1 cellular context compared by ENCODE assay signal in the genomic region with DNA sequence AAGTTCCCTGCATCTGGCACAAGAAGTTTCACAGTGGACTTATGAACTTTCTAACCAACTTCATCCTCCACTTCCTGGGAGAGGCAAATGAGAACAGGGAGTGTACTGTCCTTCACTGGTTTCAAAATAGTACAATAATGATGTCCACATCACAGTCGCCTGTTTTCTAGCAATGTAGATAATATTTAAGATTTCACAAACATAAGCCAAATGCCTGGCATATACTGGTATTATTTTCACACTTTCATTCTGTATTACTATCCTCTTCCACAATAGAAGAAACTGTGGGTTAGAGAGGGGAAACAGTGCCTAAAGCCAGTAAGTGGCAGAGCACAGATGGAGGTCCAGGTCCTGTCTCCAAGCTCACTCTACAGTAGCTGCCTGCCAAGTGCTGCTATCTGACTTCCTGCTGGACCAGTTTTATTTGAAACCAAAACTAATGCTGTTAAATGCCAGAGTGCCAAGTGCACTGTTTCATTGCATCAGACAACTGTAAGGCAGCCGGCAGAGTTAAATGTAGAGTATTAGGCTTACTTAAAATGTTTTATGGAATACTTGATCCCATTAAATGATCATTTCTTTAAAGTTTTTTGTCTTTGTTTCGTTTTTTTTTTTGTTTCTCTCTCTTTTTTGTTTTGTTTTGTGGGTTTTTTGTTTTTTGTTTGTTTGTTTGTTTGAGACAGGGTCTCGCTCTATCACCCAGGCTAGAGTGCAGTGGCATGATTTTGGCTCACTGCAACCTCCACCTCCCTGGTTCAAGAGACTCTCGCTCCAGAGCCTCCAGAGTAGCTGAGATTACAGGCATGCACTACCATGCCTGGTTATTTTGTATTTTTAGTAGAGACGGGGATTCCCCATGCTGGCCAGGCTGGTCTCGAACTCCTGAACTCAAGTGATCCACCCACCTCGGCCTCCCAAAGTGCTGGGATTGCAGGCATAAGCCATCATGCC.
TF ChIP-seq lines count a peak whose summit lies in the region.

No MANE protein-coding gene starts in this region.

TF ChIP-seq in HEK293, 187 proteins besides CTCF, POLR2A, EP300 and RAD21 (continued from another document):
- TF ChIP-seq ZSCAN18 (tag by site-specific recombination; IDR thresholded peaks at IDR 0.05) (no peak), ZNF266 (tag by site-specific recombination; IDR thresholded peaks at IDR 0.05; ENCODE audit: low read depth) (no peak), ZNF18 (tag by site-specific recombination; IDR thresholded peaks at IDR 0.05) (no peak), SETDB1 (IDR thresholded peaks at IDR 0.05; ENCODE audit: insufficient read length, low read length) (no peak), ZNF660 (tag by site-specific recombination; IDR thresholded peaks at IDR 0.05) (0 out of 2 replicates have a peak, but pooled peaks have one; percentile 19), ZNF239 (tag by site-specific recombination; IDR thresholded peaks at IDR 0.05) (no peak), ZNF561 (tag by site-specific recombination; IDR thresholded peaks at IDR 0.05; ENCODE audit: borderline replicate concordance) (no peak), HOXD13 (CRISPR knock-in tag; IDR thresholded peaks at IDR 0.05; ENCODE audit: borderline replicate concordance) (no peak), FEZF1 (tag by site-specific recombination; IDR thresholded peaks at IDR 0.05) (peak; percentile 92), ZNF600 (tag by site-specific recombination; IDR thresholded peaks at IDR 0.05) (no peak), SCRT2 (tag by site-specific recombination; IDR thresholded peaks at IDR 0.05) (no peak), ZNF843 (tag by site-specific recombination; IDR thresholded peaks at IDR 0.05) (no peak), ZBTB6 (tag by site-specific recombination; IDR thresholded peaks at IDR 0.05) (peak; percentile 69), ZNF335 (tag by site-specific recombination; conservative IDR thresholded peaks at IDR 0.05) (peak; percentile 50; the same call in 1 of the 2 replicates), SP2 (tag by site-specific recombination; IDR thresholded peaks at IDR 0.05) (no peak), ZNF555 (tag by site-specific recombination; conservative IDR thresholded peaks at IDR 0.05) (no peak), ZBTB17 (tag by site-specific recombination; IDR thresholded peaks at IDR 0.05) (peak; percentile 67), ZNF791 (tag by site-specific recombination; IDR thresholded peaks at IDR 0.05) (no peak)
- TF ChIP-seq, protein P1, sequence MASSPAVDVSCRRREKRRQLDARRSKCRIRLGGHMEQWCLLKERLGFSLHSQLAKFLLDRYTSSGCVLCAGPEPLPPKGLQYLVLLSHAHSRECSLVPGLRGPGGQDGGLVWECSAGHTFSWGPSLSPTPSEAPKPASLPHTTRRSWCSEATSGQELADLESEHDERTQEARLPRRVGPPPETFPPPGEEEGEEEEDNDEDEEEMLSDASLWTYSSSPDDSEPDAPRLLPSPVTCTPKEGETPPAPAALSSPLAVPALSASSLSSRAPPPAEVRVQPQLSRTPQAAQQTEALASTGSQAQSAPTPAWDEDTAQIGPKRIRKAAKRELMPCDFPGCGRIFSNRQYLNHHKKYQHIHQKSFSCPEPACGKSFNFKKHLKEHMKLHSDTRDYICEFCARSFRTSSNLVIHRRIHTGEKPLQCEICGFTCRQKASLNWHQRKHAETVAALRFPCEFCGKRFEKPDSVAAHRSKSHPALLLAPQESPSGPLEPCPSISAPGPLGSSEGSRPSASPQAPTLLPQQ (tag by site-specific recombination; IDR thresholded peaks at IDR 0.05): 0 out of 2 replicates have a peak, but pooled peaks have one; percentile 12
- TF ChIP-seq, protein P2, sequence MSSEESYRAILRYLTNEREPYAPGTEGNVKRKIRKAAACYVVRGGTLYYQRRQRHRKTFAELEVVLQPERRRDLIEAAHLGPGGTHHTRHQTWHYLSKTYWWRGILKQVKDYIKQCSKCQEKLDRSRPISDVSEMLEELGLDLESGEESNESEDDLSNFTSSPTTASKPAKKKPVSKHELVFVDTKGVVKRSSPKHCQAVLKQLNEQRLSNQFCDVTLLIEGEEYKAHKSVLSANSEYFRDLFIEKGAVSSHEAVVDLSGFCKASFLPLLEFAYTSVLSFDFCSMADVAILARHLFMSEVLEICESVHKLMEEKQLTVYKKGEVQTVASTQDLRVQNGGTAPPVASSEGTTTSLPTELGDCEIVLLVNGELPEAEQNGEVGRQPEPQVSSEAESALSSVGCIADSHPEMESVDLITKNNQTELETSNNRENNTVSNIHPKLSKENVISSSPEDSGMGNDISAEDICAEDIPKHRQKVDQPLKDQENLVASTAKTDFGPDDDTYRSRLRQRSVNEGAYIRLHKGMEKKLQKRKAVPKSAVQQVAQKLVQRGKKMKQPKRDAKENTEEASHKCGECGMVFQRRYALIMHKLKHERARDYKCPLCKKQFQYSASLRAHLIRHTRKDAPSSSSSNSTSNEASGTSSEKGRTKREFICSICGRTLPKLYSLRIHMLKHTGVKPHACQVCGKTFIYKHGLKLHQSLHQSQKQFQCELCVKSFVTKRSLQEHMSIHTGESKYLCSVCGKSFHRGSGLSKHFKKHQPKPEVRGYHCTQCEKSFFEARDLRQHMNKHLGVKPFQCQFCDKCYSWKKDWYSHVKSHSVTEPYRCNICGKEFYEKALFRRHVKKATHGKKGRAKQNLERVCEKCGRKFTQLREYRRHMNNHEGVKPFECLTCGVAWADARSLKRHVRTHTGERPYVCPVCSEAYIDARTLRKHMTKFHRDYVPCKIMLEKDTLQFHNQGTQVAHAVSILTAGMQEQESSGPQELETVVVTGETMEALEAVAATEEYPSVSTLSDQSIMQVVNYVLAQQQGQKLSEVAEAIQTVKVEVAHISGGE (tag by site-specific recombination; conservative IDR thresholded peaks at IDR 0.05; ENCODE audit: low read depth): no peak
- TF ChIP-seq, protein P3, sequence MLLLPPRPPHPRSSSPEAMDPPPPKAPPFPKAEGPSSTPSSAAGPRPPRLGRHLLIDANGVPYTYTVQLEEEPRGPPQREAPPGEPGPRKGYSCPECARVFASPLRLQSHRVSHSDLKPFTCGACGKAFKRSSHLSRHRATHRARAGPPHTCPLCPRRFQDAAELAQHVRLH (tag by site-specific recombination; IDR thresholded peaks at IDR 0.05): 0 out of 2 replicates have a peak, but pooled peaks have one; percentile 20
- TF ChIP-seq, protein P4, sequence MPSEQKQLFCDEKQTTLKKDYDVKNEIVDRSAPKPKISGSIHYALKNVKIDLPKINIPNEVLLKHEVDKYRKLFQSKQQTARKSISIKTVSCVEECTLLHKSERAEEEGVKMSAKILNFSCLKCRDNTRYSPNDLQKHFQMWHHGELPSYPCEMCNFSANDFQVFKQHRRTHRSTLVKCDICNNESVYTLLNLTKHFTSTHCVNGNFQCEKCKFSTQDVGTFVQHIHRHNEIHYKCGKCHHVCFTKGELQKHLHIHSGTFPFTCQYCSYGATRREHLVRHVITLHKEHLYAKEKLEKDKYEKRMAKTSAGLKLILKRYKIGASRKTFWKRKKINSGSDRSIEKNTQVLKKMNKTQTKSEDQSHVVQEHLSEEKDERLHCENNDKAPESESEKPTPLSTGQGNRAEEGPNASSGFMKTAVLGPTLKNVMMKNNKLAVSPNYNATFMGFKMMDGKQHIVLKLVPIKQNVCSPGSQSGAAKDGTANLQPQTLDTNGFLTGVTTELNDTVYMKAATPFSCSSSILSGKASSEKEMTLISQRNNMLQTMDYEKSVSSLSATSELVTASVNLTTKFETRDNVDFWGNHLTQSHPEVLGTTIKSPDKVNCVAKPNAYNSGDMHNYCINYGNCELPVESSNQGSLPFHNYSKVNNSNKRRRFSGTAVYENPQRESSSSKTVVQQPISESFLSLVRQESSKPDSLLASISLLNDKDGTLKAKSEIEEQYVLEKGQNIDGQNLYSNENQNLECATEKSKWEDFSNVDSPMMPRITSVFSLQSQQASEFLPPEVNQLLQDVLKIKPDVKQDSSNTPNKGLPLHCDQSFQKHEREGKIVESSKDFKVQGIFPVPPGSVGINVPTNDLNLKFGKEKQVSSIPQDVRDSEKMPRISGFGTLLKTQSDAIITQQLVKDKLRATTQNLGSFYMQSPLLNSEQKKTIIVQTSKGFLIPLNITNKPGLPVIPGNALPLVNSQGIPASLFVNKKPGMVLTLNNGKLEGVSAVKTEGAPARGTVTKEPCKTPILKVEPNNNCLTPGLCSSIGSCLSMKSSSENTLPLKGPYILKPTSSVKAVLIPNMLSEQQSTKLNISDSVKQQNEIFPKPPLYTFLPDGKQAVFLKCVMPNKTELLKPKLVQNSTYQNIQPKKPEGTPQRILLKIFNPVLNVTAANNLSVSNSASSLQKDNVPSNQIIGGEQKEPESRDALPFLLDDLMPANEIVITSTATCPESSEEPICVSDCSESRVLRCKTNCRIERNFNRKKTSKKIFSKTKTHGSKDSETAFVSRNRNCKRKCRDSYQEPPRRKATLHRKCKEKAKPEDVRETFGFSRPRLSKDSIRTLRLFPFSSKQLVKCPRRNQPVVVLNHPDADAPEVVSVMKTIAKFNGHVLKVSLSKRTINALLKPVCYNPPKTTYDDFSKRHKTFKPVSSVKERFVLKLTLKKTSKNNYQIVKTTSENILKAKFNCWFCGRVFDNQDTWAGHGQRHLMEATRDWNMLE (tag by site-specific recombination; conservative IDR thresholded peaks at IDR 0.05; ENCODE audit: low read depth): peak; percentile 59
TF ChIP-seq in HEK293: peak in this region for 10.
